8 cellular contexts compared by ENCODE assay signal in the genomic region with DNA sequence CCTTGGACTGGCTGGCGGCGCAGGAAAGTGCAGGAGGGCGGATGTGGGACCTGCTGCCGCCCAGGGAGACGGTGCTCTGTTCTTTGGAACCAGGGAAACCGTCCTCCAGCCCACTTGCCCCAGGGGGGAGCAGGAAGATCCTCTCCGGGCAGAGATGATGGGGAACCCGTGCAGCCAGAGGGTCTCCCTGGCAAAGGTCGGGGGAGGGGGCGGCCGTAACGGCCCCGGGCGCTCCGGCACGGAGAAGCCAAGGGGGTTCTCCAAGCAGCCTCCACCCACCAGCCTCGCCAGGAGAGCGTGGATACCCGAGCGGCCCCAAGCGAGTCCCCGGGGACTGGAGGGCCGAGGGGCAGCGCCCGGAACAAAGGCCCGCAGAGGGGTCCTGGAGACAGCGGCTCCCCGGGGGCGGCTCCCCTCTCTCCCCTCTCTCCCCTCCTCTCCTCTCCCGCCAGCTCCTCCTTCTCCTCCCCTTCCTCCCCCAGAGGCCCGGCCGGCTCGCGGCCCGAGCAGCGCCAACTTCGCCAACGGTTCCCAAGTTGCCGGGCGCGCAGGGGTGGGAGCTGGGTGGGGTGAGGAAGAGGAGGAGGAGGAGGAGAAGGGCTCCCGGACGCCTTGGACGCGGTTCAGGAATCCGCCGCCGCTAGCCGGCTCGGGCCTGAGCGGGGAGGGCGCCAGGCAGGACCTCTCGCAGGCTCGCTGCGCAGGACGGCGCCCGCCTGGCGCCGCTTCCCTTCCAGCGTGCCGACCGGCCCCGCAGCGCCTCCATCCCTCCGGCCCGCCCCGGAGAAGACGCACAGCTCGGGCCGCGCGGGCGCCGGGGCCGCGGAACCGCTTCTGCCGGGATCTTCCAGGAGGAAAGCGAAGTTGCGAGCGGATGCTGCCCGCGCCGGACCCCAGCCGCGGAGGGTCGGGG. TPM values are rescaled to one million over a fixed set of nuclear protein-coding genes. Genes with fewer than 3 reads are reported as not detected.
DNase-seq lines count a peak whose midpoint lies in the region; ATAC-seq and TF ChIP-seq lines count a peak whose summit lies in the region.

Gene CHST3 (plus strand): TSS at position 640 of the 913 bp plus-strand sequence. CDS start 41,448 bp downstream, outside the sequence.

- H3K4me1 ChIP-seq in esophagus squamous epithelium (peaks cover 24 to 85% (median 25%) of the 10 kb centered on the region in 3 donors), mucosa of stomach (ENCODE audit: control insufficient read depth, insufficient read depth, low read length) (peaks cover 15% of the 10 kb centered on the region)

- TF ChIP-seq POLR2A in esophagus squamous epithelium (IDR thresholded peaks at IDR 0.05): peak in 1 of 4 donors; percentile 56

- no peak for TF ChIP-seq CTCF in GM10266 (IDR thresholded peaks at IDR 0.05; ENCODE audit: control insufficient read depth, insufficient read depth, low read depth, missing control alignments)
- TF ChIP-seq CTCF in VCaP (conservative IDR thresholded peaks at IDR 0.05): no peak
- TF ChIP-seq CTCF in esophagus squamous epithelium (IDR thresholded peaks at IDR 0.05): no peak

- H3K27ac ChIP-seq in VCaP: peak within 1 kb of the TSS; percentile 81; the same call in 1 of the 2 replicates
- peak within 1 kb of the TSS; percentile 91 to 96 (median 96) for H3K27ac ChIP-seq in esophagus squamous epithelium

- H3K27me3 ChIP-seq in esophagus squamous epithelium (peaks cover 0 to 21% (median 0%) of the 10 kb centered on the region in 4 donors), mucosa of stomach (ENCODE audit: control insufficient read depth, insufficient read depth, low read length) (peaks cover 56% of the 10 kb centered on the region)

- H3K36me3 ChIP-seq in esophagus squamous epithelium: no peaks in the 10 kb centered on the region
- H3K36me3 ChIP-seq in mucosa of stomach (ENCODE audit: control insufficient read depth, insufficient read depth, low read length): no peaks in the 10 kb centered on the region

- WGBS in esophagus squamous epithelium, 2 donors: 8% methylated on average over 15 of the region's 88 CpGs; no CpG with 5 or more reads in 1 of the 2 donors

- peak within 1 kb of the TSS; percentile 60 for H3K9ac ChIP-seq in mucosa of stomach (ENCODE audit: low read length)

- H3K4me3 ChIP-seq in esophagus squamous epithelium: peak within 1 kb of the TSS; percentile 63 to 86 (median 83)
- peak within 1 kb of the TSS; percentile 40 for H3K4me3 ChIP-seq in mucosa of stomach (ENCODE audit: low read length)

- no peaks in the 10 kb centered on the region for H3K9me3 ChIP-seq in esophagus squamous epithelium
- H3K9me3 ChIP-seq in mucosa of stomach (ENCODE audit: control insufficient read depth, low read length): no peaks in the 10 kb centered on the region

- DNase-seq in A172 (ENCODE audit: low spot score) (peak; percentile 57), GM10266 (ENCODE audit: extremely low spot score) (peak; percentile 58), esophagus squamous epithelium (lab: John Stamatoyannopoulos, UW) (no peak), ureter (ENCODE audit: low spot score) (peak; percentile 82), NCI-H2107 (lab: John Stamatoyannopoulos, UW) (no peak)

- no peak for ATAC-seq in HG03175 (IDR thresholded peaks at IDR 0.05; ENCODE audit: unreplicated experiment)

- intact Hi-C loops in esophagus squamous epithelium (cut with DNase I): no loop called here

RNA-seq across cellular contexts. Expression of gene CHST3, which starts in this region (rescaled TPM):
- total RNA-seq in A172 (2014; rRNA removed; shearing (Covaris generic)): 57.0 and 59.0 TPM in 2 replicates
- 10 to 100 TPM in 1 of 4 donors, 1 to 10 TPM in 3; 5.3 to 15.4 (median 9.6) TPM for total RNA-seq in esophagus squamous epithelium
- 13.2 TPM for total RNA-seq in ureter

Comparison
In these comparisons a context has a peak if more than half of its experiments do, and no peak if none do; other contexts are left out.
1. DNase-seq: peak in A172 (single experiment), GM10266 (single experiment) and ureter (single experiment); none in esophagus squamous epithelium (single experiment) and NCI-H2107 (single experiment).